8 cellular contexts compared by ENCODE assay signal in the genomic region with DNA sequence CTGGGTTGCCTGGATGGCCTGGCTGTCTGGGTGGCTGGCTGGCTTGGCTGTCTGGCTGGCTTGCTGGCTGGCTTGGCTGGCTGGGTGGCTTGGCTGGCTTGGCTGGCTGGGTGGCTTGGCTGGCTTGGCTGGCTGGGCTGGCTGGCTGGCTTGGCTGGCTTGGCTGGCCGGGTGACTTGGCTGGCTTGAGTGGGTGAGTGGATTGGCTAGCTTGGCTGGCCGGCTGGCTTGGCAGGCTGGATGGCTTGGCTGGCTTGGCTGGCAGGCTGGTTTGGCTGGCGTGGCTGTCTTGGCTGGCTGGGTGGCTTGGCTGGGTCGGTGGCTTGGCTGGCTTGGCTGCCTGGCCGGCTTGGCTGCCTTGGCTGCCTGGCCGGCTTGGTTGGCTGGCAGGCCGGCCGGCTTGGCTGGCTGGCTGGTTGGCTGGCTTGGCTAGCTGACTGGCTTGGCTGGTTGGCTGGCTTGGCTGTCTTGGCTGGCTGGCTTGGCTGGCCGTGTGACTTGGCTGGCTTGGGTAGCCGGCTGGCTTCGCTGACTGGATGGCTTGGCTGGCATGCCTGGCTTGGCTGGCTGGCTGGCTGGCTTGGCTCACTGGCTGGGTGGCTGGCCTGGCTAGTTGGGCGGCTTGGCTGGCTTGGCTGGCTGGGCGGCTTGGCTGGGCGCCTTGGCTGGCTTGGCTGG.
DNase-seq lines count a peak whose midpoint lies in the region; TF ChIP-seq lines count a peak whose summit lies in the region.
"Not testable (repeated sequence)": the region's sequence is repeated elsewhere in the genome, so short reads cannot be mapped to it uniquely, and the experiment has no call there.

No MANE protein-coding gene starts in this region.

- DNase-seq in CD8-positive, alpha-beta memory T cell, result peak in 3 of 5 donors; percentile 27 to 42 (median 34)
- DNase-seq in M059J (ENCODE audit: low read depth) (peak; percentile 13), kidney tubule cell (ENCODE audit: low spot score) (peak; percentile 39), progenitor cell of endocrine pancreas (ENCODE audit: low spot score, unreplicated experiment) (peak; percentile 65)
- peak; percentile 32 for DNase-seq in activated CD4-positive, alpha-beta T cell treated with anti-CD3 and anti-CD28 coated beads, Interleukin-2, amount 10 ng/mL, durations not matched to agents 7 days and 5 days
- DNase-seq in activated gamma-delta T cell treated with anti-CD3 and anti-CD28 coated beads, Interleukin-2, amount 50 U/mL, for 16 hours (ENCODE audit: low read depth), result peak; percentile 34
- DNase-seq in effector memory CD4-positive, alpha-beta T cell, result peak; percentile 20 to 42 (median 22)
- peak; percentile 9 to 14 for DNase-seq in stimulated activated CD8-positive, alpha-beta memory T cell treated with anti-CD3 and anti-CD28 coated beads, Interleukin-7, amount 100 ng/mL, for 1 hour (ENCODE audit: low read depth in 2 of 2)

- CTCF ChIA-PET in CD8-positive, alpha-beta memory T cell (lab: Charles Lee); activated CD4-positive, alpha-beta T cell treated with anti-CD3 and anti-CD28 coated beads, Interleukin-2, amount 10 ng/mL, durations not matched to agents 7 days and 5 days (lab: Charles Lee): not testable (repeated sequence)

- H3K36me3 ChIP-seq in CD8-positive, alpha-beta memory T cell (ENCODE audit: insufficient read depth, low read length); effector memory CD4-positive, alpha-beta T cell (ENCODE audit: control insufficient read depth, insufficient read depth, low read length): not testable (repeated sequence)

- H3K27ac Mint-ChIP-seq in CD8-positive, alpha-beta memory T cell, result peak overlapping the region in 1 of 8 donors; percentile 52
- not testable (repeated sequence) for H3K27ac Mint-ChIP-seq in activated CD4-positive, alpha-beta T cell treated with anti-CD3 and anti-CD28 coated beads, Interleukin-2, amount 10 ng/mL, durations not matched to agents 7 days and 5 days; progenitor cell of endocrine pancreas

- POLR2A ChIA-PET in CD8-positive, alpha-beta memory T cell (lab: Charles Lee); activated CD4-positive, alpha-beta T cell treated with anti-CD3 and anti-CD28 coated beads, Interleukin-2, amount 10 ng/mL, durations not matched to agents 7 days and 5 days (lab: Charles Lee): not testable (repeated sequence)

- not testable (repeated sequence) for H3K4me1 Mint-ChIP-seq in CD8-positive, alpha-beta memory T cell; activated CD4-positive, alpha-beta T cell treated with anti-CD3 and anti-CD28 coated beads, Interleukin-2, amount 10 ng/mL, durations not matched to agents 7 days and 5 days; progenitor cell of endocrine pancreas (ENCODE audit: low read depth)

- not testable (repeated sequence) for H3K27me3 ChIP-seq in CD8-positive, alpha-beta memory T cell (ENCODE audit: insufficient read depth, low read length, poor library complexity, severe bottlenecking); effector memory CD4-positive, alpha-beta T cell (replicated peaks; ENCODE audit: control insufficient read depth, insufficient read depth, low read length, poor library complexity, severe bottlenecking)

- TF ChIP-seq CTCF in progenitor cell of endocrine pancreas (IDR thresholded peaks at IDR 0.05; ENCODE audit: unreplicated experiment), result not testable (repeated sequence)

- not testable (repeated sequence) for H3K9me3 Mint-ChIP-seq in CD8-positive, alpha-beta memory T cell; activated CD4-positive, alpha-beta T cell treated with anti-CD3 and anti-CD28 coated beads, Interleukin-2, amount 10 ng/mL, durations not matched to agents 7 days and 5 days; progenitor cell of endocrine pancreas (ENCODE audit: low read depth)

- H3K36me3 Mint-ChIP-seq in CD8-positive, alpha-beta memory T cell; activated CD4-positive, alpha-beta T cell treated with anti-CD3 and anti-CD28 coated beads, Interleukin-2, amount 10 ng/mL, durations not matched to agents 7 days and 5 days (ENCODE audit: low read depth); progenitor cell of endocrine pancreas (ENCODE audit: insufficient read depth): not testable (repeated sequence)

- not testable (repeated sequence) for H3K4me1 ChIP-seq in CD8-positive, alpha-beta memory T cell (ENCODE audit: insufficient read depth, low read length); effector memory CD4-positive, alpha-beta T cell (ENCODE audit: control insufficient read depth, insufficient read depth, low read length, poor library complexity, severe bottlenecking)

- not testable (repeated sequence) for H3K9me3 ChIP-seq in CD8-positive, alpha-beta memory T cell (ENCODE audit: low read length); effector memory CD4-positive, alpha-beta T cell (ENCODE audit: control insufficient read depth, low read length)

- H3K27ac ChIP-seq in CD8-positive, alpha-beta memory T cell (ENCODE audit: low read depth, low read length); effector memory CD4-positive, alpha-beta T cell (ENCODE audit: insufficient read depth, low read length, poor library complexity, severe bottlenecking): not testable (repeated sequence)

- H3K4me3 ChIP-seq in CD8-positive, alpha-beta memory T cell (ENCODE audit: low read length); effector memory CD4-positive, alpha-beta T cell (ENCODE audit: insufficient read depth, low read depth, low read length, poor library complexity, severe bottlenecking): not testable (repeated sequence)

- H3K27me3 Mint-ChIP-seq in CD8-positive, alpha-beta memory T cell; activated CD4-positive, alpha-beta T cell treated with anti-CD3 and anti-CD28 coated beads, Interleukin-2, amount 10 ng/mL, durations not matched to agents 7 days and 5 days; progenitor cell of endocrine pancreas: not testable (repeated sequence)

- H3K4me3 Mint-ChIP-seq in CD8-positive, alpha-beta memory T cell; activated CD4-positive, alpha-beta T cell treated with anti-CD3 and anti-CD28 coated beads, Interleukin-2, amount 10 ng/mL, durations not matched to agents 7 days and 5 days; progenitor cell of endocrine pancreas (ENCODE audit: low read depth): not testable (repeated sequence)

Comparison
In these comparisons a context has a peak if more than half of its experiments do, and no peak if none do; other contexts are left out.
1. DNase-seq: peak in every context shown above with its lines; median percentile 65 in progenitor cell of endocrine pancreas; 39 in kidney tubule cell; 34 in CD8-positive, alpha-beta memory T cell; 34 in activated gamma-delta T cell treated with anti-CD3 and anti-CD28 coated beads, Interleukin-2, amount 50 U/mL, for 16 hours; 32 in activated CD4-positive, alpha-beta T cell treated with anti-CD3 and anti-CD28 coated beads, Interleukin-2, amount 10 ng/mL, durations not matched to agents 7 days and 5 days; 22 in effector memory CD4-positive, alpha-beta T cell; 13 in M059J; 12 in stimulated activated CD8-positive, alpha-beta memory T cell treated with anti-CD3 and anti-CD28 coated beads, Interleukin-7, amount 100 ng/mL, for 1 hour.